28 cellular contexts compared by ENCODE assay signal in the genomic region with DNA sequence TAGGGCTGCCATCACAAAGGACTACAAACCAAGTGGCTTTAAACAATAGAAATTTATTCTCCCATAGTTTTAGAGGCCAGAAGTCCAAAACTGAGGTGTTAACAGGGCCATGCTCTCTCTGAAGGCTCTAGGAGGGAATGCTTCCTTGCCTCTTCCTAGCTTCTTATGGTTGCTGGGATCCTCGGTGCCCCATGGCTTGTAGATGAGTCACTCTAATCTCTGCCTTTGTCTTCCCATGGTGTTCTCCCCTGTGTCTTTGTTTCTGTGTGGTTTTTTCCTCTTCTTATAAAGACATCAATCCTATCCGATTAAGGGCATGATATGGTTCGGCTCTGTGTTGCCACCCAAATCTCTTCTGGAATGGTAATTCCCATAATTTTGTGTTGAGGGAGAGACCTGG.
DNase-seq lines count a peak whose midpoint lies in the region; ATAC-seq and TF ChIP-seq lines count a peak whose summit lies in the region.
"Had no signal": no experiment of that assay in that cellular context is flagged by ENCODE, and none has a peak within 500 bp of the region (broad histone marks: within the 10 kb centered on the region; RNA-seq: fewer than 3 reads in every experiment).

No MANE protein-coding gene starts in this region.

- H2BK15ac ChIP-seq in IMR-90 (ENCODE audit: low read depth, low read length) (peak overlapping the region; percentile 32; the same call in 1 of the 3 replicates), mesenchymal stem cell (ENCODE audit: low read depth, poor library complexity, severe bottlenecking) (no peak overlapping the region)

- CTCF ChIA-PET in A673 (lab: Charles Lee) = no interaction called here
- CTCF ChIA-PET in IMR-90 (lab: Yijun Ruan, JAX) = no interaction called here
- CTCF ChIA-PET in mammary epithelial cell (lab: Charles Lee; ENCODE audit: low non-redundant PET) = no interaction called here

- TF ChIP-seq RAD21 in IMR-90 (IDR thresholded peaks at IDR 0.05; ENCODE audit: low read length) = no peak

- BruUV-seq in A673 (replicated peaks; lab: Mats Ljungman, UMichigan) = no TSS peak
- no TSS peak for BruUV-seq in IMR-90 (replicated peaks; lab: Mats Ljungman, UMichigan)
- no TSS peak for BruUV-seq in mammary epithelial cell (replicated peaks; lab: Mats Ljungman, UMichigan)

- no peaks in the 10 kb centered on the region for H3K36me3 ChIP-seq in A673 (ENCODE audit: insufficient read depth, low read length, poor library complexity, severe bottlenecking)
- no peaks in the 10 kb centered on the region for H3K36me3 ChIP-seq in IMR-90 (ENCODE audit: control insufficient read depth, insufficient read depth, low read length)
- no peaks in the 10 kb centered on the region for H3K36me3 ChIP-seq in mesenchymal stem cell (ENCODE audit: control insufficient read depth in 1 of 2, insufficient read depth in 2 of 2, low read depth in 1 of 2, low read length in 2 of 2)
- no peaks in the 10 kb centered on the region for H3K36me3 ChIP-seq in mammary epithelial cell (ENCODE audit: insufficient read depth, low read length)
- H3K36me3 ChIP-seq: gastrocnemius medialis, HAP-1, right atrium auricular region, upper lobe of right lung had no signal

- H2AK9ac ChIP-seq in IMR-90 (replicated peaks; ENCODE audit: low read depth, low read length, poor library complexity) = no peak overlapping the region

- H2AFZ ChIP-seq in IMR-90 (replicated peaks; ENCODE audit: low read length, poor library complexity) (no peak overlapping the region), mesenchymal stem cell (ENCODE audit: low read depth, low read length) (no peak overlapping the region), mammary epithelial cell (ENCODE audit: low read depth, low read length) (no peak overlapping the region)
- H2AFZ ChIP-seq: parathyroid adenoma had no signal

- in situ Hi-C loops in IMR-90 (cut with MboI; ENCODE audit: low sequenced_read_pairs) (no loop called here), astrocyte of the spinal cord (cut with HindIII; ENCODE audit: low sequenced_read_pairs) (no loop called here), mammary epithelial cell (cut with MboI; ENCODE audit: low sequenced_read_pairs in 2 of 2) (no loop called here)

- no peak for TF ChIP-seq CTCF in A673 (conservative IDR thresholded peaks at IDR 0.05; ENCODE audit: low read depth, low read length)
- TF ChIP-seq CTCF in IMR-90 (conservative IDR thresholded peaks at IDR 0.05; ENCODE audit: low read depth, low read length) = no peak
- no peak for TF ChIP-seq CTCF in astrocyte of the spinal cord (IDR thresholded peaks at IDR 0.05; ENCODE audit: low read depth, low read length)
- no peak for TF ChIP-seq CTCF in mammary epithelial cell (conservative IDR thresholded peaks at IDR 0.05 in 1 of 2, IDR thresholded peaks at IDR 0.05 in 1 of 2; ENCODE audit: extremely low read depth in 1 of 2, insufficient read depth in 1 of 2, low read depth in 1 of 2, low read length in 2 of 2)

- H3K9me1 ChIP-seq in IMR-90 (ENCODE audit: insufficient read depth, low read length) = peaks cover 3% of the 10 kb centered on the region; the same call in 1 of the 2 replicates

- H2BK20ac ChIP-seq in IMR-90 (ENCODE audit: low read depth, low read length) = peak overlapping the region; percentile 9; the same call in 1 of the 2 replicates

- H3K79me1 ChIP-seq in IMR-90 (ENCODE audit: low read depth in 1 of 2, low read length in 2 of 2) (no peaks in the 10 kb centered on the region), mesenchymal stem cell (replicated peaks; ENCODE audit: low read length, poor library complexity, severe bottlenecking) (no peaks in the 10 kb centered on the region)

- ATAC-seq in IMR-90 (ENCODE audit: low read depth) = no peak
- ATAC-seq: activated CD8-positive, alpha-beta memory T cell treated with anti-CD3 and anti-CD28 coated beads, Interleukin-2, amount 10 ng/mL, durations not matched to agents 7 days and 5 days; activated naive CD8-positive, alpha-beta T cell treated with anti-CD3 and anti-CD28 coated beads, Interleukin-2, amount 50 U/mL, for 24 hours; activated T-cell treated with anti-CD3 and anti-CD28 coated beads, Interleukin-2, amount 50 U/mL, for 4 hours; body of pancreas; gastrocnemius medialis; left cardiac atrium; stimulated activated naive CD8-positive, alpha-beta T cell treated with anti-CD3 and anti-CD28 coated beads, Interleukin-15, Interleukin-2, amounts not matched to agents 100 U/mL and 50 U/mL, for 24 hours; upper lobe of right lung had no signal

- H3K4me3 ChIP-seq in A673 (ENCODE audit: low read depth, low read length, poor library complexity, severe bottlenecking) (no peak overlapping the region), IMR-90 (ENCODE audit: insufficient read depth, low read depth, low read length) (no peak overlapping the region), astrocyte of the spinal cord (ENCODE audit: low read depth, low read length) (no peak overlapping the region), mesenchymal stem cell (ENCODE audit: insufficient read depth in 1 of 2, low read depth in 1 of 2, low read length in 2 of 2) (no peak overlapping the region), mammary epithelial cell (replicated peaks in 1 of 3; ENCODE audit: insufficient read depth in 1 of 3, low read depth in 2 of 3, low read length in 3 of 3) (no peak overlapping the region)
- H3K4me3 ChIP-seq: body of pancreas, gastrocnemius medialis, HAP-1, lung, right atrium auricular region, smooth muscle cell, upper lobe of right lung had no signal

- no peak overlapping the region for H3K9ac ChIP-seq in IMR-90 (ENCODE audit: low read depth, low read length)
- no peak overlapping the region for H3K9ac ChIP-seq in mesenchymal stem cell (ENCODE audit: low read length)
- no peak overlapping the region for H3K9ac ChIP-seq in mammary epithelial cell (ENCODE audit: insufficient read depth, low read length)
- H3K9ac ChIP-seq: parathyroid adenoma had no signal

- intact Hi-C loops in A673 (cut with micrococcal nuclease; ENCODE audit: unreplicated experiment) (no loop called here), IMR-90 (cut with micrococcal nuclease) (no loop called here), mammary epithelial cell (cut with micrococcal nuclease) (no loop called here)

- no peaks in the 10 kb centered on the region for H3K4me1 ChIP-seq in A673 (ENCODE audit: insufficient read depth, low read length, poor library complexity, severe bottlenecking)
- peaks cover 11% of the 10 kb centered on the region for H3K4me1 ChIP-seq in IMR-90 (ENCODE audit: control insufficient read depth, insufficient read depth, low read length)
- no peaks in the 10 kb centered on the region for H3K4me1 ChIP-seq in mesenchymal stem cell (ENCODE audit: control insufficient read depth, insufficient read depth, low read depth, low read length)
- peaks cover 5% of the 10 kb centered on the region for H3K4me1 ChIP-seq in mammary epithelial cell (ENCODE audit: insufficient read depth, low read length)
- H3K4me1 ChIP-seq: body of pancreas, HAP-1, parathyroid adenoma, upper lobe of right lung had no signal

- H2BK120ac ChIP-seq in IMR-90 (ENCODE audit: low read depth, low read length) = peak overlapping the region; percentile 37; the same call in 1 of the 2 replicates
- H2BK120ac ChIP-seq in mesenchymal stem cell (ENCODE audit: low read depth, low read length) = peak overlapping the region; percentile 22

- H4K20me1 ChIP-seq in IMR-90 (ENCODE audit: insufficient read depth, low read length) = no peaks in the 10 kb centered on the region
- no peaks in the 10 kb centered on the region for H4K20me1 ChIP-seq in mammary epithelial cell (ENCODE audit: insufficient read depth, low read length)

- dilution Hi-C loops in IMR-90 (cut with HindIII; ENCODE audit: low sequenced_read_pairs, unreplicated experiment) (no loop called here), mammary epithelial cell (cut with HindIII; ENCODE audit: low sequenced_read_pairs) (no loop called here)

- no peaks in the 10 kb centered on the region for H3K79me2 ChIP-seq in mammary epithelial cell (ENCODE audit: insufficient read depth, low read length)
- H3K79me2 ChIP-seq: parathyroid adenoma had no signal

- H3K4ac ChIP-seq in IMR-90 (ENCODE audit: low read depth, low read length) = peak overlapping the region; percentile 38; the same call in 1 of the 2 replicates
- H3K4ac ChIP-seq in mesenchymal stem cell (ENCODE audit: low read depth in 1 of 2, low read length in 2 of 2) = no peak overlapping the region

- POLR2A ChIA-PET in A673 (lab: Charles Lee; ENCODE audit: low non-redundant PET) (no interaction called here), IMR-90 (lab: Charles Lee; ENCODE audit: unreplicated experiment) (no interaction called here)

- DNase-seq in A673 (ENCODE audit: low spot score) (peak; percentile 9), IMR-90 (no peak), astrocyte of the spinal cord (ENCODE audit: low read depth, low spot score) (peak; percentile 45), mesenchymal stem cell (no peak), NCI-H1105 treated with DMSO at 0.1 percent for 48 hours (lab: John Stamatoyannopoulos, UW) (no peak), mammary epithelial cell (no peak), SW480 (ENCODE audit: low spot score) (no peak)
- DNase-seq in stimulated activated CD4-positive, alpha-beta T cell treated with anti-CD3 and anti-CD28 coated beads, Interleukin-15, amount 100 ng/mL, for 24 hours = no peak
- DNase-seq: activated CD4-positive, alpha-beta T cell treated with anti-CD3 and anti-CD28 coated beads, Interleukin-2, amount 50 U/mL, for 4 hours; activated CD8-positive, alpha-beta memory T cell treated with anti-CD3 and anti-CD28 coated beads, Interleukin-2, amount 10 ng/mL, durations not matched to agents 7 days and 5 days; activated gamma-delta T cell treated with Interleukin-2 at 50 U/mL for 16 hours; activated naive CD8-positive, alpha-beta T cell treated with anti-CD3 and anti-CD28 coated beads, Interleukin-2, amount 50 U/mL, for 24 hours; activated T-cell treated with anti-CD3 and anti-CD28 coated beads, Interleukin-2, amount 50 U/mL, for 4 hours; body of pancreas; CD4-positive, alpha-beta T cell; cerebellar nuclear complex; DND-41; gastrocnemius medialis; left cardiac atrium; stimulated activated CD4-positive, alpha-beta T cell treated with anti-CD3 and anti-CD28 coated beads, Interleukin-2, amount 100 ng/mL, for 24 hours; stimulated activated naive CD8-positive, alpha-beta T cell treated with anti-CD3 and anti-CD28 coated beads, Interleukin-15, Interleukin-2, amounts not matched to agents 100 U/mL and 50 U/mL, for 24 hours; upper lobe of right lung had no signal

- no peak overlapping the region for H2BK12ac ChIP-seq in mesenchymal stem cell (ENCODE audit: low read length in 2 of 2)

- no peaks in the 10 kb centered on the region for H3K9me3 ChIP-seq in A673 (ENCODE audit: low read depth, low read length, poor library complexity, severe bottlenecking)
- H3K9me3 ChIP-seq in IMR-90 (ENCODE audit: control insufficient read depth, insufficient read depth, low read length) = no peaks in the 10 kb centered on the region
- no peaks in the 10 kb centered on the region for H3K9me3 ChIP-seq in mesenchymal stem cell (ENCODE audit: control insufficient read depth, low read length)
- H3K9me3 ChIP-seq in mammary epithelial cell (replicated peaks; ENCODE audit: insufficient read depth, low read length) = no peaks in the 10 kb centered on the region
- H3K9me3 ChIP-seq: body of pancreas, gastrocnemius medialis, HAP-1, right atrium auricular region, upper lobe of right lung had no signal

- no peak overlapping the region for H3K4me2 ChIP-seq in IMR-90 (ENCODE audit: low read depth, low read length)
- no peak overlapping the region for H3K4me2 ChIP-seq in mesenchymal stem cell (ENCODE audit: low read length, poor library complexity, severe bottlenecking)
- no peak overlapping the region for H3K4me2 ChIP-seq in mammary epithelial cell (ENCODE audit: insufficient read depth, low read depth, low read length)
- H3K4me2 ChIP-seq: smooth muscle cell had no signal

- H3K27me3 ChIP-seq in A673 (replicated peaks; ENCODE audit: insufficient read depth, low read depth, low read length, poor library complexity) (peaks cover 4% of the 10 kb centered on the region), IMR-90 (ENCODE audit: control insufficient read depth, insufficient read depth, low read length) (no peaks in the 10 kb centered on the region), mesenchymal stem cell (ENCODE audit: control insufficient read depth in 1 of 2, insufficient read depth in 1 of 2, low read length in 2 of 2) (no peaks in the 10 kb centered on the region), mammary epithelial cell (ENCODE audit: insufficient read depth, low read length) (no peaks in the 10 kb centered on the region)
- H3K27me3 ChIP-seq: body of pancreas, gastrocnemius medialis, right atrium auricular region, upper lobe of right lung had no signal

- no peak overlapping the region for H3K14ac ChIP-seq in IMR-90 (replicated peaks; ENCODE audit: low read depth, low read length)
- no peak overlapping the region for H3K14ac ChIP-seq in mesenchymal stem cell (ENCODE audit: low read length in 2 of 2)

- peak overlapping the region; percentile 54; the same call in 1 of the 2 replicates for H4K5ac ChIP-seq in IMR-90 (ENCODE audit: low read depth, low read length)

- H3K18ac ChIP-seq in IMR-90 (ENCODE audit: low read depth, low read length) (peak overlapping the region; percentile 59; the same call in 1 of the 2 replicates), mesenchymal stem cell (ENCODE audit: low read depth in 1 of 2, low read length in 2 of 2) (no peak overlapping the region)

- H3K27ac ChIP-seq in A673 (ENCODE audit: low read depth, low read length, poor library complexity, severe bottlenecking) = no peak overlapping the region
- no peak overlapping the region for H3K27ac ChIP-seq in IMR-90 (ENCODE audit: insufficient read depth, low read length)
- no peak overlapping the region for H3K27ac ChIP-seq in mesenchymal stem cell (ENCODE audit: low read length, poor library complexity, severe bottlenecking)
- no peak overlapping the region for H3K27ac ChIP-seq in mammary epithelial cell (ENCODE audit: insufficient read depth, low read depth, low read length)
- H3K27ac ChIP-seq: body of pancreas, gastrocnemius medialis, HL-60, parathyroid adenoma, right atrium auricular region, upper lobe of right lung had no signal

- H3K56ac ChIP-seq in IMR-90 (ENCODE audit: extremely low read depth, insufficient read depth, low read length) = no peak overlapping the region

- no CpG with 5 or more reads among the region's 3 CpGs for WGBS in IMR-90 (ENCODE audit: extremely low coverage in 2 of 2, insufficient read length in 1 of 2), 2 experiments
- WGBS in mesenchymal stem cell = 89% methylated on average over 3 of the region's 3 CpGs
- WGBS in mammary epithelial cell (ENCODE audit: low coverage, missing lambda C conversion rate) = 81% methylated on average over 3 of the region's 3 CpGs

- H2BK5ac ChIP-seq in IMR-90 (ENCODE audit: low read depth, low read length, poor library complexity, severe bottlenecking) = peak overlapping the region; percentile 14
- no peak overlapping the region for H2BK5ac ChIP-seq in mesenchymal stem cell (ENCODE audit: low read depth, low read length, poor library complexity, severe bottlenecking)

- peak overlapping the region; percentile 23; the same call in 1 of the 2 replicates for H4K91ac ChIP-seq in IMR-90 (ENCODE audit: insufficient read depth, low read depth, low read length)
- H4K91ac ChIP-seq in mesenchymal stem cell (ENCODE audit: low read length) = no peak overlapping the region

- H3K23ac ChIP-seq in IMR-90 (ENCODE audit: low read depth, low read length) = no peak overlapping the region; the same call in 1 of the 2 replicates
- no peak overlapping the region for H3K23ac ChIP-seq in mesenchymal stem cell (ENCODE audit: low read length in 2 of 2)

- no peak for TF ChIP-seq POLR2A in IMR-90 (IDR thresholded peaks at IDR 0.05; ENCODE audit: low read depth, low read length)

- peak overlapping the region in 1 of 2 experiments; percentile 24; a peak in 1 of 4 replicates for H4K8ac ChIP-seq in IMR-90 (ENCODE audit: low read depth in 2 of 2, low read length in 2 of 2)
- H4K8ac ChIP-seq in mesenchymal stem cell (ENCODE audit: low read length) = peak overlapping the region; percentile 38

- peak overlapping the region; percentile 68 for H2AK5ac ChIP-seq in IMR-90 (ENCODE audit: low read depth, low read length)
- no peak overlapping the region for H2AK5ac ChIP-seq in mesenchymal stem cell (ENCODE audit: low read length, severe bottlenecking)

Comparison
In these comparisons a context has a peak if more than half of its experiments do, and no peak if none do; other contexts are left out.
1. DNase-seq: peak in A673 (single experiment) and astrocyte of the spinal cord (single experiment); none in IMR-90 (single experiment), mesenchymal stem cell (single experiment), NCI-H1105 treated with DMSO at 0.1 percent for 48 hours (single experiment), mammary epithelial cell (single experiment), stimulated activated CD4-positive, alpha-beta T cell treated with anti-CD3 and anti-CD28 coated beads, Interleukin-15, amount 100 ng/mL, for 24 hours (single experiment) and SW480 (single experiment).